ENCODE assay signal across 15 cellular contexts in genomic region chr14:99524091-99524661, GRCh38. TPM values are rescaled to one million over a fixed set of nuclear protein-coding genes. Genes with fewer than 3 reads are reported as not detected.
DNase-seq lines count a peak whose midpoint lies in the region; ATAC-seq, FAIRE-seq and TF ChIP-seq lines count a peak whose summit lies in the region.
"Had no signal": no experiment of that assay in that cellular context is flagged by ENCODE, and none has a peak within 500 bp of the region (broad histone marks: within the 10 kb centered on the region; RNA-seq: fewer than 3 reads in every experiment).

No MANE protein-coding gene starts in this region.

- H3K4me3 ChIP-seq in HUES48 (ENCODE audit: low read depth, low read length): no peak overlapping the region
- no peak overlapping the region for H3K4me3 ChIP-seq in WERI-Rb-1 (ENCODE audit: low read depth, low read length)
- no peak overlapping the region for H3K4me3 ChIP-seq in hepatocyte
- no peak overlapping the region for H3K4me3 ChIP-seq in rectal smooth muscle tissue (ENCODE audit: low read length)
- H3K4me3 ChIP-seq: SJSA1 had no signal

- FAIRE-seq in GM12891 (lab: Jason Lieb, UNC): no peak

- H3K9ac ChIP-seq in HUES48 (ENCODE audit: low read depth, low read length) (no peak overlapping the region), rectal smooth muscle tissue (ENCODE audit: low read length) (no peak overlapping the region)

- TF ChIP-seq CTCF in WERI-Rb-1 (IDR thresholded peaks at IDR 0.05; ENCODE audit: low read depth, low read length): no peak
- TF ChIP-seq CTCF in hepatocyte (IDR thresholded peaks at IDR 0.05; ENCODE audit: poor library complexity): no peak

- H3K9me3 ChIP-seq in HUES48 (ENCODE audit: control insufficient read depth, insufficient read depth, low read length) (no peaks in the 10 kb centered on the region), WERI-Rb-1 (ENCODE audit: severe bottlenecking) (no peaks in the 10 kb centered on the region), hepatocyte (ENCODE audit: low read depth) (no peaks in the 10 kb centered on the region)
- H3K9me3 ChIP-seq: SJSA1 had no signal

- peaks cover 21% of the 10 kb centered on the region for H4K20me1 ChIP-seq in hepatocyte (ENCODE audit: insufficient read depth, poor library complexity, severe bottlenecking)

- no peaks in the 10 kb centered on the region for H3K36me3 ChIP-seq in HUES48 (ENCODE audit: control insufficient read depth, insufficient read depth, low read length)
- H3K36me3 ChIP-seq in WERI-Rb-1: peaks cover 29% of the 10 kb centered on the region
- H3K36me3 ChIP-seq in hepatocyte (replicated peaks; ENCODE audit: insufficient read depth, low read depth): no peaks in the 10 kb centered on the region
- peaks cover 2% of the 10 kb centered on the region for H3K36me3 ChIP-seq in rectal smooth muscle tissue (ENCODE audit: control insufficient read depth, insufficient read depth, low read length)

- H2AFZ ChIP-seq in hepatocyte: no peak overlapping the region

- 62% methylated on average over 16 of the region's 16 CpGs for WGBS in hepatocyte (ENCODE audit: low lambda C conversion rate, missing lambda C conversion rate)

- DNase-seq in WERI-Rb-1: no peak
- DNase-seq in hepatocyte (ENCODE audit: low spot score): no peak
- no peak for DNase-seq in GM12891 (ENCODE audit: insufficient read length, low spot score)
- no peak for DNase-seq in iPS-NIHi11 (ENCODE audit: low spot score)
- DNase-seq in AG08396 (ENCODE audit: low spot score): no peak
- DNase-seq: activated CD4-positive, CD25-positive, alpha-beta regulatory T cell; activated T-cell treated with anti-CD3 and anti-CD28 coated beads, Interleukin-2, amount 50 U/mL, for 1 hour; anterior cingulate cortex; CD4-positive, alpha-beta T cell; KBM-7; NCI-H2171 had no signal

- H3K4me1 ChIP-seq in HUES48 (ENCODE audit: control insufficient read depth, insufficient read depth, low read length) (peaks cover 45% of the 10 kb centered on the region), hepatocyte (ENCODE audit: insufficient read depth) (peaks cover 32% of the 10 kb centered on the region), rectal smooth muscle tissue (ENCODE audit: control insufficient read depth, insufficient read depth, low read length) (peaks cover 32% of the 10 kb centered on the region)

- H3K27me3 ChIP-seq in HUES48 (ENCODE audit: control insufficient read depth, insufficient read depth, low read length) (no peaks in the 10 kb centered on the region), WERI-Rb-1 (ENCODE audit: insufficient read depth, low read depth, severe bottlenecking) (no peaks in the 10 kb centered on the region), hepatocyte (no peaks in the 10 kb centered on the region), rectal smooth muscle tissue (ENCODE audit: control insufficient read depth, insufficient read depth, low read length) (no peaks in the 10 kb centered on the region)
- H3K27me3 ChIP-seq: SJSA1 had no signal

- ATAC-seq in HG02885 (IDR thresholded peaks at IDR 0.05; ENCODE audit: poor library complexity, unreplicated experiment): no peak

- TF ChIP-seq POLR2A in GM12891 (IDR thresholded peaks at IDR 0.05; ENCODE audit: low read depth, low read length): no peak

- H3K9me2 ChIP-seq in hepatocyte (replicated peaks; ENCODE audit: insufficient read depth): no peaks in the 10 kb centered on the region

- no peak overlapping the region for H3K4me2 ChIP-seq in hepatocyte

- H3K27ac ChIP-seq in HUES48 (ENCODE audit: low read depth, low read length) (peak overlapping the region; percentile 72), WERI-Rb-1 (peak overlapping the region; percentile 32), hepatocyte (peak overlapping the region; percentile 27), rectal smooth muscle tissue (ENCODE audit: low read depth, low read length) (peak overlapping the region; percentile 58)

- peaks cover 40% of the 10 kb centered on the region for H3K79me2 ChIP-seq in hepatocyte

TF ChIP-seq in GM12891, 5 proteins besides CTCF, POLR2A, EP300 and RAD21:
- TF ChIP-seq SPI1 (IDR thresholded peaks at IDR 0.05; ENCODE audit: low read depth, low read length) (no peak), PAX5 (IDR thresholded peaks at IDR 0.05; ENCODE audit: insufficient read depth, low read length, severe bottlenecking) (no peak), TAF1 (IDR thresholded peaks at IDR 0.05; ENCODE audit: low read depth, low read length) (no peak), POU2F2 (IDR thresholded peaks at IDR 0.05; ENCODE audit: low read depth, low read length) (no peak), POLR2AphosphoS5 (IDR thresholded peaks at IDR 0.05; ENCODE audit: low read depth, low read length) (no peak)
TF ChIP-seq in GM12891: peak in this region for 0.

RNA-seq across cellular contexts. Expression of gene CCNK, which starts 43.0 kb away (rescaled TPM):
- 15.6 and 22.0 TPM in 2 replicates for total RNA-seq in hepatocyte
- 10.1 and 11.1 TPM in 2 replicates for polyA plus RNA-seq in hepatocyte
- 54.3 TPM for polyA plus RNA-seq in GM12891 (2012; ENCODE audit: low read depth, missing spikeins)

RNA-seq across cellular contexts. Expression of gene SETD3, which starts 43.5 kb away (rescaled TPM):
- 60.2 and 67.3 TPM in 2 replicates for total RNA-seq in hepatocyte
- polyA plus RNA-seq in hepatocyte: 43.6 and 47.0 TPM in 2 replicates
- polyA plus RNA-seq in GM12891 (2012; ENCODE audit: low read depth, missing spikeins): 19.0 TPM
